ENCODE assay signal across 20 cellular contexts in genomic region chr19:281156-281853, GRCh38. TPM values are rescaled to one million over a fixed set of nuclear protein-coding genes. Genes with fewer than 3 reads are reported as not detected.
"Had no signal": no experiment of that assay in that cellular context is flagged by ENCODE, and none has a peak within 500 bp of the region (broad histone marks: within the 10 kb centered on the region; RNA-seq: fewer than 3 reads in every experiment).

No MANE protein-coding gene starts in this region.

- H3K27ac ChIP-seq: coronary artery, heart right ventricle, left ventricle myocardium inferior, pancreas, prostate gland, right lobe of liver, suprapubic skin, thyroid gland, upper lobe of left lung, vagina had no signal

- H3K36me3 Mint-ChIP-seq: stimulated activated effector memory CD8-positive, alpha-beta T cell treated with anti-CD3 and anti-CD28 coated beads, Interleukin-12 subunit alpha, Interleukin-12 subunit beta, amount 100 ng/mL, for 72 hours had no signal

- H3K36me3 ChIP-seq: heart right ventricle, left ventricle myocardium inferior, pancreas, prostate gland, right lobe of liver, vagina had no signal

- H3K9me3 ChIP-seq: heart right ventricle, left ventricle myocardium inferior, pancreas, prostate gland, right lobe of liver, suprapubic skin, thyroid gland, upper lobe of left lung, vagina had no signal

- H3K4me1 Mint-ChIP-seq: naive thymus-derived CD4-positive, alpha-beta T cell; stimulated activated effector memory CD8-positive, alpha-beta T cell treated with anti-CD3 and anti-CD28 coated beads, Interleukin-12 subunit alpha, Interleukin-12 subunit beta, amount 100 ng/mL, for 72 hours had no signal

- H3K4me1 ChIP-seq: heart right ventricle, left ventricle myocardium inferior, pancreas, prostate gland, right lobe of liver, suprapubic skin, thyroid gland, upper lobe of left lung, vagina had no signal

- H3K4me3 Mint-ChIP-seq: nephron progenitor cell; stimulated activated effector memory CD8-positive, alpha-beta T cell treated with anti-CD3 and anti-CD28 coated beads, Interleukin-12 subunit alpha, Interleukin-12 subunit beta, amount 100 ng/mL, for 72 hours had no signal

- H3K27ac Mint-ChIP-seq: naive thymus-derived CD4-positive, alpha-beta T cell; nephron progenitor cell; stimulated activated effector memory CD8-positive, alpha-beta T cell treated with anti-CD3 and anti-CD28 coated beads, Interleukin-12 subunit alpha, Interleukin-12 subunit beta, amount 100 ng/mL, for 72 hours had no signal

- DNase-seq: effector CD4-positive, alpha-beta T cell; heart right ventricle; hypothalamus; left ventricle myocardium inferior; mammary epithelial cell; naive thymus-derived CD4-positive, alpha-beta T cell; nephron progenitor cell; nucleus accumbens; right lobe of liver; stimulated activated CD4-positive, alpha-beta T cell treated with anti-CD3 and anti-CD28 coated beads, Interleukin-4, amount 100 ng/mL, for 1 hour; stimulated activated CD8-positive, alpha-beta memory T cell treated with anti-CD3 and anti-CD28 coated beads, Interleukin-4, amount 100 ng/mL, for 48 hours; stimulated activated naive CD8-positive, alpha-beta T cell treated with anti-CD3 and anti-CD28 coated beads, Interleukin-15, Interleukin-2, amounts not matched to agents 100 U/mL and 50 U/mL, for 24 hours; thyroid gland; upper lobe of left lung had no signal

- H3K27me3 ChIP-seq: pancreas, right lobe of liver, thyroid gland, upper lobe of left lung, vagina had no signal

- H3K4me3 ChIP-seq: coronary artery, heart right ventricle, left ventricle myocardium inferior, pancreas, prostate gland, right lobe of liver, suprapubic skin, thyroid gland, upper lobe of left lung, vagina had no signal

- H3K9me3 Mint-ChIP-seq: nephron progenitor cell; stimulated activated effector memory CD8-positive, alpha-beta T cell treated with anti-CD3 and anti-CD28 coated beads, Interleukin-12 subunit alpha, Interleukin-12 subunit beta, amount 100 ng/mL, for 72 hours had no signal

RNA-seq across cellular contexts. Expression of gene PLPP2, which starts 9.9 kb away (rescaled TPM):
- total RNA-seq: left ventricle myocardium inferior had no signal
- polyA plus RNA-seq: naive thymus-derived CD4-positive, alpha-beta T cell had no signal
